In genomic region chr3:138835177-138835757, GRCh38 we compare ENCODE assay signal across 8 cellular contexts. TPM values are rescaled to one million over a fixed set of nuclear protein-coding genes. Genes with fewer than 3 reads are reported as not detected.
DNase-seq lines count a peak whose midpoint lies in the region; ATAC-seq, FAIRE-seq and TF ChIP-seq lines count a peak whose summit lies in the region.

No MANE protein-coding gene starts in this region.

- CTCF ChIA-PET in A549 (lab: Yijun Ruan, JAX): interaction anchor here (1.0 kb wide), 1 partner anchor 80 kb away, joined by 6 read pairs; no protein-coding TSS in a partner anchor
- CTCF ChIA-PET in activated CD4-positive, alpha-beta memory T cell treated with anti-CD3 and anti-CD28 coated beads for 36 hours (lab: Charles Lee): interaction anchor here (1.9 kb wide), 1 partner anchor 81 kb away, joined by 13 read pairs; no protein-coding TSS in a partner anchor

- H3K4me3 Mint-ChIP-seq in activated CD4-positive, alpha-beta memory T cell treated with anti-CD3 and anti-CD28 coated beads for 36 hours: peak overlapping the region; percentile 93

- no peak for TF ChIP-seq POLR2A in A549 (IDR thresholded peaks at IDR 0.05; ENCODE audit: low read length)

- DNase-seq in A549 (ENCODE audit: low read depth in 1 of 2, low spot score in 1 of 2) (no peak), cardiac muscle cell (ENCODE audit: low read depth in 1 of 2, low spot score in 1 of 2) (no peak), retinal pigment epithelial cell (ENCODE audit: low read depth) (no peak), 8988T (no peak), cerebellum (ENCODE audit: low spot score) (no peak)
- no peak for DNase-seq in activated CD4-positive, alpha-beta memory T cell treated with anti-CD3 and anti-CD28 coated beads for 36 hours

- WGBS in A549 (ENCODE audit: missing lambda C conversion rate): 10% methylated on average over 15 of the region's 15 CpGs

- H3K27ac Mint-ChIP-seq in activated CD4-positive, alpha-beta memory T cell treated with anti-CD3 and anti-CD28 coated beads for 36 hours: peak overlapping the region; percentile 97

- ATAC-seq in A549 (no peak), GM21515 (IDR thresholded peaks at IDR 0.05; ENCODE audit: unreplicated experiment) (peak; percentile 5), GM19023 (IDR thresholded peaks at IDR 0.05; ENCODE audit: unreplicated experiment) (no peak)

- peak overlapping the region; percentile 81 for H3K4me3 ChIP-seq in A549
- H3K4me3 ChIP-seq in cardiac muscle cell: peak overlapping the region; percentile 93
- peak overlapping the region; percentile 69 for H3K4me3 ChIP-seq in retinal pigment epithelial cell (ENCODE audit: low read length)

- H3K9me3 ChIP-seq in A549 (no peaks in the 10 kb centered on the region), cardiac muscle cell (ENCODE audit: low read depth) (no peaks in the 10 kb centered on the region)

- TF ChIP-seq RAD21 in A549 (conservative IDR thresholded peaks at IDR 0.05 in 1 of 2, IDR thresholded peaks at IDR 0.05 in 1 of 2): peak in 1 of 2 experiments; percentile 24; a peak in 1 of 5 replicates

- peaks cover 28% of the 10 kb centered on the region for H3K4me1 Mint-ChIP-seq in activated CD4-positive, alpha-beta memory T cell treated with anti-CD3 and anti-CD28 coated beads for 36 hours (ENCODE audit: low read depth)

- no peaks in the 10 kb centered on the region for H3K27me3 ChIP-seq in cardiac muscle cell

- H3K27ac ChIP-seq in A549 (peak overlapping the region; percentile 91 to 98), cardiac muscle cell (peak overlapping the region; percentile 94)

- peaks cover 12% of the 10 kb centered on the region for H3K36me3 Mint-ChIP-seq in activated CD4-positive, alpha-beta memory T cell treated with anti-CD3 and anti-CD28 coated beads for 36 hours

- TF ChIP-seq CTCF in A549 (IDR thresholded peaks at IDR 0.05) (no peak), cardiac muscle cell (IDR thresholded peaks at IDR 0.05; ENCODE audit: low read depth, low read length) (no peak), retinal pigment epithelial cell (conservative IDR thresholded peaks at IDR 0.05; ENCODE audit: low read depth, low read length) (no peak)

- no peaks in the 10 kb centered on the region for H3K36me3 ChIP-seq in cardiac muscle cell

- intact Hi-C loops in activated CD4-positive, alpha-beta memory T cell treated with anti-CD3 and anti-CD28 coated beads for 36 hours (cut with micrococcal nuclease): no loop called here

- no peaks in the 10 kb centered on the region for H3K9me3 Mint-ChIP-seq in activated CD4-positive, alpha-beta memory T cell treated with anti-CD3 and anti-CD28 coated beads for 36 hours

- H3K4me1 ChIP-seq in A549 (0 out of 3 replicates have a peak, but pooled peaks cover 4% of the 10 kb centered on the region), cardiac muscle cell (ENCODE audit: low read depth) (peaks cover 7% of the 10 kb centered on the region)

- no peaks in the 10 kb centered on the region for H3K27me3 Mint-ChIP-seq in activated CD4-positive, alpha-beta memory T cell treated with anti-CD3 and anti-CD28 coated beads for 36 hours

- no peak for TF ChIP-seq EP300 in A549 (IDR thresholded peaks at IDR 0.05)

- no peak for FAIRE-seq in A549 (lab: Jason Lieb, UNC)

- POLR2A ChIA-PET in A549 (lab: Yijun Ruan, JAX): interaction anchor here (0.9 to 2.1 kb wide), 3 partner anchors 11 to 81 kb away, joined by 3 to 17 read pairs (median 6); no protein-coding TSS in a partner anchor
- POLR2A ChIA-PET in activated CD4-positive, alpha-beta memory T cell treated with anti-CD3 and anti-CD28 coated beads for 36 hours (lab: Charles Lee): interaction anchor here (0.7 kb wide), 1 partner anchor 80 kb away, joined by 4 read pairs; no protein-coding TSS in a partner anchor

- H3K4me2 ChIP-seq in A549: peak overlapping the region; percentile 77

TF ChIP-seq in A549, 52 proteins besides CTCF, POLR2A, EP300 and RAD21:
- TF ChIP-seq JUN (IDR thresholded peaks at IDR 0.05) (peak in 1 of 2 experiments; percentile 8; a peak in 1 of 5 replicates), PHF8 (IDR thresholded peaks at IDR 0.05; ENCODE audit: borderline replicate concordance, low read depth) (peak; percentile 67; the same call in 1 of the 2 replicates), ZSCAN20 (CRISPR knock-in tag; IDR thresholded peaks at IDR 0.05) (no peak), PBX3 (IDR thresholded peaks at IDR 0.05) (no peak), ESRRA (IDR thresholded peaks at IDR 0.05; ENCODE audit: borderline replicate concordance, low read length) (no peak), CEBPB (IDR thresholded peaks at IDR 0.05) (no peak), CBX8 (IDR thresholded peaks at IDR 0.05) (no peak), MYC (IDR thresholded peaks at IDR 0.05; ENCODE audit: borderline replicate concordance, low read length) (no peak), HOXB13 (CRISPR knock-in tag; IDR thresholded peaks at IDR 0.05; ENCODE audit: low read depth) (no peak), HDAC2 (IDR thresholded peaks at IDR 0.05) (no peak)

RNA-seq across cellular contexts. Expression of gene PIK3CB, which starts 0.5 kb away (rescaled TPM):
- polyA plus RNA-seq in A549 (2011; rRNA removed) (23.3 TPM in 2 replicates), A549 (2017; fragmentation: RNase III; extraction: RNeasy Plus Mini Kit Qiagen cat#74134 plus additional on column Dnase treatment) (20.7 to 22.0 TPM (median 21.1 TPM) in 3 replicates), cardiac muscle cell (12.4 and 12.6 TPM in 2 replicates)
- 9.8 and 9.9 TPM in 2 replicates for polyA plus RNA-seq in A549 (2012; cell fraction: cytosol; rRNA removed)
- 4.2 and 6.7 TPM in 2 replicates for polyA plus RNA-seq in A549 (2012; cell fraction: nucleus; rRNA removed)
- 12.4 and 14.3 TPM in 2 replicates for polyA minus RNA-seq in A549 (2011; rRNA and poly(A)+ RNA removed)
- 10 to 100 TPM; 23.0 to 24.8 TPM for total RNA-seq in activated CD4-positive, alpha-beta memory T cell treated with anti-CD3 and anti-CD28 coated beads for 36 hours
- total RNA-seq in cardiac muscle cell (6.5 and 8.1 TPM in 2 replicates), cerebellum (34.7 TPM)
